ENCODE assay signal across 17 cellular contexts in the genomic region with DNA sequence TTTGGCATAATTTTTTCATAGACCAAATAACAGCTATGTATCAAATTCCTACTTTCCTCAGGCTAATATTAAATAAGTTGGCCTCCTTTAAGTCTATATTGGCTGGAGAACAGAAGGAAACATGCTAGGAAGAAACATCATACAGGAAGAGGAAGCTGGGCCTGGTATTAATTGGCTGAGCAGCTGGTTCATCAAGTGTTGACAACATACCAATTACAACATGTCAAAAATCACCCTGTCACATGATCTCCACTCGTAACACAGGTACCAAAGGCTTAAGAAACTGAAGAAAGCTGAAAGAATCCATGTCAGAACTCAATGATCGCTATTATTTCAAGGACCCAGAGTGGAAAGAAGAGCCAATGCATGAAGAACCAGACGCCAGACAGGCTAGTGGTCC. TPM values are rescaled to one million over a fixed set of nuclear protein-coding genes. Genes with fewer than 3 reads are reported as not detected.
DNase-seq lines count a peak whose midpoint lies in the region; ATAC-seq, FAIRE-seq and TF ChIP-seq lines count a peak whose summit lies in the region.
"Had no signal": no experiment of that assay in that cellular context is flagged by ENCODE, and none has a peak within 500 bp of the region (broad histone marks: within the 10 kb centered on the region; RNA-seq: fewer than 3 reads in every experiment).

No MANE protein-coding gene starts in this region.

- H3K9me3 Mint-ChIP-seq in nephron progenitor cell: no peaks in the 10 kb centered on the region
- H3K9me3 Mint-ChIP-seq: CD4-positive, alpha-beta T cell; memory B cell; T-helper 2 cell treated with Interferon-gamma antibody and Interleukin-4, amounts not matched to agents 5 μg/mL and 100 μg/mL, for 36 hours had no signal

- H2AK5ac ChIP-seq in H1 (ENCODE audit: low read depth, low read length): no peak overlapping the region

- H3K27ac ChIP-seq in H1 (ENCODE audit: low read depth, low read length): no peak overlapping the region
- H3K27ac ChIP-seq: foreskin keratinocyte had no signal

- H3K9me3 ChIP-seq in H1 (ENCODE audit: insufficient read depth in 2 of 2, low read depth in 1 of 2, low read length in 1 of 2): no peaks in the 10 kb centered on the region

- H2BK120ac ChIP-seq in H1 (replicated peaks; ENCODE audit: low read depth, low read length): no peak overlapping the region

- no peak overlapping the region for H3K9ac ChIP-seq in H1 (replicated peaks in 1 of 4; ENCODE audit: extremely low read depth in 1 of 4, low read depth in 3 of 4, low read length in 3 of 4)

- no peak overlapping the region for H3K4me3 Mint-ChIP-seq in nephron progenitor cell
- H3K4me3 Mint-ChIP-seq: CD4-positive, alpha-beta T cell; memory B cell; T-helper 2 cell treated with Interferon-gamma antibody and Interleukin-4, amounts not matched to agents 5 μg/mL and 100 μg/mL, for 36 hours had no signal

- no peak for ATAC-seq in HG03469 (IDR thresholded peaks at IDR 0.05; ENCODE audit: unreplicated experiment)
- no peak for ATAC-seq in HG03095 (IDR thresholded peaks at IDR 0.05; ENCODE audit: unreplicated experiment)
- ATAC-seq: foreskin keratinocyte, sciatic nerve had no signal

- POLR2A ChIA-PET in H1 (lab: Charles Lee; ENCODE audit: partially characterized antibody): interaction anchor here (3.0 kb wide), 1 partner anchor 10 kb away, joined by 15 read pairs; the partner anchor contains the start of gene WDFY3

- H3K23ac ChIP-seq in H1 (ENCODE audit: insufficient read length): no peak overlapping the region

- peak; percentile 24 for FAIRE-seq in H1 (lab: Jason Lieb, UNC)

- H3K79me2 ChIP-seq in H1 (ENCODE audit: control insufficient read depth in 1 of 2, insufficient read depth in 2 of 2, low read length in 2 of 2): peaks cover 8 to 98% of the 10 kb centered on the region in 2 experiments; a peak in 3 of 4 replicates

- no peak overlapping the region for H4K8ac ChIP-seq in H1 (ENCODE audit: extremely low read depth, insufficient read depth, low read length)

- H3K4me2 ChIP-seq in H1 (ENCODE audit: insufficient read depth in 1 of 2, low read depth in 2 of 2, low read length in 2 of 2): no peak overlapping the region

- CTCF ChIA-PET in H1 (lab: Charles Lee; ENCODE audit: partially characterized antibody): interaction anchor here (2.1 kb wide), 1 partner anchor 206 kb away, joined by 10 read pairs; no protein-coding TSS in a partner anchor

- no peak for TF ChIP-seq RAD21 in H1 (IDR thresholded peaks at IDR 0.05 in 1 of 2, conservative IDR thresholded peaks at IDR 0.05 in 1 of 2; ENCODE audit: low read depth in 2 of 2, low read length in 2 of 2)

- no peaks in the 10 kb centered on the region for H3K27me3 ChIP-seq in H1 (replicated peaks in 1 of 4; ENCODE audit: control insufficient read depth in 3 of 4, extremely low read depth in 1 of 4, insufficient read depth in 3 of 4, low read length in 3 of 4)
- H3K27me3 ChIP-seq: foreskin keratinocyte had no signal

- H3K36me3 ChIP-seq in H1 (ENCODE audit: control insufficient read depth in 2 of 4, insufficient read depth in 4 of 4, low read length in 3 of 4): no peaks in the 10 kb centered on the region

- H3K4ac ChIP-seq in H1 (replicated peaks; ENCODE audit: insufficient read length, low read depth, low read length): no peak overlapping the region

- H4K5ac ChIP-seq in H1 (ENCODE audit: insufficient read length, low read depth, low read length): no peak overlapping the region

- no peak overlapping the region for H3K14ac ChIP-seq in H1 (ENCODE audit: insufficient read length)

- H4K91ac ChIP-seq in H1 (replicated peaks; ENCODE audit: insufficient read length, low read length): no peak overlapping the region

- H3K4me3 ChIP-seq in NB4 (ENCODE audit: low read depth, low read length): no peak overlapping the region
- H3K4me3 ChIP-seq in H1 (ENCODE audit: extremely low read depth in 1 of 4, insufficient read depth in 2 of 4, low read depth in 3 of 4, low read length in 4 of 4): no peak overlapping the region

- no peaks in the 10 kb centered on the region for H3K23me2 ChIP-seq in H1 (ENCODE audit: low read depth, low read length)

- peak; percentile 37 for DNase-seq in NCI-H2029 (lab: John Stamatoyannopoulos, UW)
- no peak for DNase-seq in NCI-H2029 treated with DMSO at 0.1 percent for 48 hours (lab: John Stamatoyannopoulos, UW)
- peak; percentile 18 for DNase-seq in NB4 (ENCODE audit: low read depth)
- no peak for DNase-seq in H1 (ENCODE audit: low read depth in 1 of 2, low spot score in 2 of 2)
- DNase-seq in nephron progenitor cell: no peak
- DNase-seq in stimulated activated CD8-positive, alpha-beta memory T cell treated with anti-CD3 and anti-CD28 coated beads, Interleukin-4, amount 100 ng/mL, for 48 hours: no peak
- DNase-seq: activated effector memory CD4-positive, alpha-beta T cell treated with anti-CD3 and anti-CD28 coated beads, Interleukin-2, amount 50 U/mL, for 16 hours; amniotic stem cell; CD4-positive, alpha-beta T cell; foreskin keratinocyte; NCI-H2081 treated with DMSO at 0.1 percent for 48 hours; SHP77 treated with DMSO at 0.1 percent for 48 hours had no signal

- no peak for TF ChIP-seq EP300 in H1 (IDR thresholded peaks at IDR 0.05; ENCODE audit: borderline replicate concordance in 1 of 2, low read depth in 2 of 2, low read length in 2 of 2)

- no peaks in the 10 kb centered on the region for H3K79me1 ChIP-seq in H1 (ENCODE audit: low read depth, low read length)

- H3K56ac ChIP-seq in H1 (replicated peaks; ENCODE audit: insufficient read length, low read depth, low read length): no peak overlapping the region

- no peak overlapping the region for H2BK12ac ChIP-seq in H1 (ENCODE audit: low read depth, low read length)

- no peak overlapping the region for H2BK5ac ChIP-seq in H1 (ENCODE audit: low read depth, low read length)

- no peak overlapping the region for H2BK15ac ChIP-seq in H1 (ENCODE audit: low read length)

- H2AFZ ChIP-seq in H1 (ENCODE audit: low read length): no peak overlapping the region

- H3K4me1 Mint-ChIP-seq in nephron progenitor cell: peaks cover 27% of the 10 kb centered on the region
- H3K4me1 Mint-ChIP-seq: memory B cell had no signal

- H3K4me1 ChIP-seq in H1 (replicated peaks in 1 of 4; ENCODE audit: control insufficient read depth in 3 of 4, insufficient read depth in 4 of 4, low read length in 3 of 4): peaks cover 0 to 3% (median 1%) of the 10 kb centered on the region in 4 experiments; a peak in 4 of 7 replicates

- no peak overlapping the region for H2BK20ac ChIP-seq in H1 (ENCODE audit: low read length)

- TF ChIP-seq POLR2A in NB4 (IDR thresholded peaks at IDR 0.05; ENCODE audit: extremely low read depth, insufficient read length): no peak
- no peak for TF ChIP-seq POLR2A in H1 (IDR thresholded peaks at IDR 0.05; ENCODE audit: control extremely low read depth in 1 of 2, low read depth in 2 of 2, low read length in 2 of 2)

- TF ChIP-seq CTCF in NB4 (IDR thresholded peaks at IDR 0.05; ENCODE audit: low read depth, low read length) (no peak), H1 (IDR thresholded peaks at IDR 0.05; ENCODE audit: control extremely low read depth in 1 of 3, insufficient read depth in 1 of 3, low read depth in 1 of 3, low read length in 3 of 3) (no peak), nephron progenitor cell (IDR thresholded peaks at IDR 0.05) (no peak)

- H4K20me1 ChIP-seq in H1 (replicated peaks in 1 of 2; ENCODE audit: control insufficient read depth in 1 of 2, insufficient read depth in 2 of 2, low read length in 2 of 2): peaks cover 0 to 10% of the 10 kb centered on the region in 2 experiments

- no peaks in the 10 kb centered on the region for H3K27me3 Mint-ChIP-seq in nephron progenitor cell (ENCODE audit: low read depth, poor library complexity)

- peaks cover under 1% of the 10 kb centered on the region for H3K36me3 Mint-ChIP-seq in nephron progenitor cell (ENCODE audit: low read depth)
- H3K36me3 Mint-ChIP-seq: memory B cell had no signal

- H3K18ac ChIP-seq in H1 (ENCODE audit: extremely low read depth, low read length): no peak overlapping the region

- peak overlapping the region; percentile 34 for H3K27ac Mint-ChIP-seq in nephron progenitor cell
- H3K27ac Mint-ChIP-seq: CD4-positive, alpha-beta T cell; memory B cell; T-helper 2 cell treated with Interferon-gamma antibody and Interleukin-4, amounts not matched to agents 5 μg/mL and 100 μg/mL, for 36 hours had no signal

- WGBS in H1 (ENCODE audit: extremely low coverage in 1 of 2, insufficient coverage in 1 of 2, insufficient read length in 1 of 2, insufficient replicate concordance in 2 of 2, low coverage in 1 of 2, low lambda C conversion rate in 2 of 2, missing lambda C conversion rate in 1 of 2), 2 experiments: 77% methylated on average over 3 of the region's 3 CpGs; no CpG with 5 or more reads in 1 of the 2 experiments

TF ChIP-seq in H1, 55 proteins besides CTCF, POLR2A, EP300 and RAD21 (continues in another document):
- TF ChIP-seq EGR1 (IDR thresholded peaks at IDR 0.05; ENCODE audit: borderline replicate concordance, low read depth, low read length): no peak
- TF ChIP-seq SUZ12 (IDR thresholded peaks at IDR 0.05; ENCODE audit: low read length): no peak
- no peak for TF ChIP-seq JUND (IDR thresholded peaks at IDR 0.05; ENCODE audit: low read length)
- TF ChIP-seq TAF1 (IDR thresholded peaks at IDR 0.05; ENCODE audit: low read depth, low read length): no peak
- no peak for TF ChIP-seq CBX5 (IDR thresholded peaks at IDR 0.05; ENCODE audit: low read depth, low read length)

RNA-seq across cellular contexts. Expression of gene WDFY3, which starts 10.5 kb away (rescaled TPM):
- total RNA-seq in H1 (2021; fragmentation: NEBNext Ultra II Directional; extraction: Animal tissue kit (Norgen Biotek cat#: 25700)): 50.7 and 62.4 TPM in 2 replicates
- polyA plus RNA-seq in H1 (2011; rRNA removed): 23.1 and 25.6 TPM in 2 replicates
- 18.8 TPM for polyA plus RNA-seq in H1 (2011; cell fraction: cytosol; rRNA removed)
- 41.0 TPM for polyA plus RNA-seq in H1 (2011; cell fraction: nucleus; rRNA removed)
- 12.9 to 22.3 TPM (median 18.0 TPM) in 4 replicates for polyA plus RNA-seq in H1 (2012, experiment 1 of 2)
- 1.5 TPM for polyA plus RNA-seq in H1 (2012, experiment 2 of 2)
- 30.3 TPM for polyA plus RNA-seq in H1 (2013, experiment 1 of 2)
- 23.5 TPM for polyA plus RNA-seq in H1 (2013, experiment 2 of 2)
- polyA minus RNA-seq in H1 (2011; rRNA and poly(A)+ RNA removed): 182 and 266 TPM in 2 replicates
- polyA minus RNA-seq in H1 (2011; cell fraction: cytosol; rRNA and poly(A)+ RNA removed): 62.2 TPM
- polyA minus RNA-seq in H1 (2011; cell fraction: nucleus; rRNA and poly(A)+ RNA removed): 274 TPM

Comparison
In these comparisons a context has a peak if more than half of its experiments do, and no peak if none do; other contexts are left out.
1. DNase-seq: peak in NCI-H2029 (single experiment) and NB4 (single experiment); none in NCI-H2029 treated with DMSO at 0.1 percent for 48 hours (single experiment), H1 (0 of 2), nephron progenitor cell (single experiment) and stimulated activated CD8-positive, alpha-beta memory T cell treated with anti-CD3 and anti-CD28 coated beads, Interleukin-4, amount 100 ng/mL, for 48 hours (single experiment).